Comparison of ENCODE assay signal across 19 cellular contexts in the genomic region with DNA sequence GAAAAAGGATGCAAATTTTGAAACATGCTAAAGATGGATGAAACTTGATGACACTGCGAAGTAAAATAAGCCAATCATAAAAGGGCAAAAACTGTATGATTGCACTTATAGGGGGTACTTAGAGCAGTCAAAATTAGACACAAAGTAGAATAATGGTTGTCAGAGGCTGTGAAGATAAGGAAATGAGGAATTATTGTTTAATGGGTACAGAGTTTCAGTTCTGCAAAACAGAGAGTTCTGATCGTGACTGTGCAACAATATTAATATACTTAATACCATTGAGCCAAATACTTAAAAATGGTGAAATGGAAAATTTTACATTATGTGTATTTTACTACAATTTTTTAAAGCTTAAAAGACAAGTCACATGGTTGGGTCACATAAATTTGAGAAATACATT.
DNase-seq lines count a peak whose midpoint lies in the region; ATAC-seq lines count a peak whose summit lies in the region.
"Had no signal": no experiment of that assay in that cellular context is flagged by ENCODE, and none has a peak within 500 bp of the region (broad histone marks: within the 10 kb centered on the region; RNA-seq: fewer than 3 reads in every experiment).

No MANE protein-coding gene starts in this region.

- H3K36me3 Mint-ChIP-seq in stimulated activated naive B cell treated with anti-CD40 and anti-IgM and Interleukin-4, amounts not matched to agents 10 μg/mL and 1 μg/mL and 100 μg/mL, for 72 hours, result peaks cover 45 to 57% of the 10 kb centered on the region in 2 donors

- no peak overlapping the region for H3K4me3 Mint-ChIP-seq in stimulated activated naive B cell treated with anti-CD40 and anti-IgM and Interleukin-4, amounts not matched to agents 10 μg/mL and 1 μg/mL and 100 μg/mL, for 72 hours
- H3K4me3 Mint-ChIP-seq: T-cell had no signal

- peak; percentile 74 for ATAC-seq in GM18868 (IDR thresholded peaks at IDR 0.05; ENCODE audit: unreplicated experiment)
- peak; percentile 83 to 89 for ATAC-seq in stimulated activated naive B cell treated with anti-CD40 and anti-IgM and Interleukin-4, amounts not matched to agents 10 μg/mL and 1 μg/mL and 100 μg/mL, for 72 hours (replicated peaks)
- no peak for ATAC-seq in HG03457 (IDR thresholded peaks at IDR 0.05; ENCODE audit: unreplicated experiment)
- ATAC-seq: Panc1, T-cell had no signal

- DNase-seq in MV-4-11 (lab: John Stamatoyannopoulos, UW), result peak; percentile 54
- DNase-seq in RPMI8226, result peak; percentile 23
- no peak for DNase-seq in stimulated activated naive B cell treated with anti-CD40 and anti-IgM and Interleukin-4, amounts not matched to agents 10 μg/mL and 1 μg/mL and 100 μg/mL, for 72 hours
- DNase-seq in NCI-H510A (lab: John Stamatoyannopoulos, UW), result no peak
- no peak for DNase-seq in NCI-H1105 treated with DMSO at 0.1 percent for 48 hours (lab: John Stamatoyannopoulos, UW)
- DNase-seq: Caco-2; DMS153; GOT3; NCI-H1092 treated with DMSO at 0.1 percent for 48 hours; NCI-H1694; NCI-H345; NCI-H526 treated with DMSO at 0.1 percent for 48 hours; NK-92 treated with Interleukin-12 subunit alpha and Interleukin-12 subunit beta, amount 100 ng/mL, for 24 hours; Right ventricle myocardium superior; SK-N-SH; T-cell had no signal

- no peak overlapping the region for H3K27ac Mint-ChIP-seq in stimulated activated naive B cell treated with anti-CD40 and anti-IgM and Interleukin-4, amounts not matched to agents 10 μg/mL and 1 μg/mL and 100 μg/mL, for 72 hours
- H3K27ac Mint-ChIP-seq: T-cell had no signal

- no peaks in the 10 kb centered on the region for H3K27me3 Mint-ChIP-seq in stimulated activated naive B cell treated with anti-CD40 and anti-IgM and Interleukin-4, amounts not matched to agents 10 μg/mL and 1 μg/mL and 100 μg/mL, for 72 hours
- H3K27me3 Mint-ChIP-seq: T-cell had no signal

- H3K4me1 Mint-ChIP-seq in stimulated activated naive B cell treated with anti-CD40 and anti-IgM and Interleukin-4, amounts not matched to agents 10 μg/mL and 1 μg/mL and 100 μg/mL, for 72 hours, result peaks cover 30 to 52% of the 10 kb centered on the region in 2 donors

- H3K9me3 Mint-ChIP-seq in stimulated activated naive B cell treated with anti-CD40 and anti-IgM and Interleukin-4, amounts not matched to agents 10 μg/mL and 1 μg/mL and 100 μg/mL, for 72 hours, result peaks cover 1 to 9% of the 10 kb centered on the region in 2 donors

Comparison
In these comparisons a context has a peak if more than half of its experiments do, and no peak if none do; other contexts are left out.
1. DNase-seq: peak in MV-4-11 (single experiment) and RPMI8226 (single experiment); none in stimulated activated naive B cell treated with anti-CD40 and anti-IgM and Interleukin-4, amounts not matched to agents 10 μg/mL and 1 μg/mL and 100 μg/mL, for 72 hours (single experiment), NCI-H510A (single experiment) and NCI-H1105 treated with DMSO at 0.1 percent for 48 hours (single experiment).